ENCODE assay signal across 8 cellular contexts in genomic region chr2:196167666-196168065, GRCh38. TPM values are rescaled to one million over a fixed set of nuclear protein-coding genes. Genes with fewer than 3 reads are reported as not detected.
DNase-seq lines count a peak whose midpoint lies in the region; ATAC-seq and TF ChIP-seq lines count a peak whose summit lies in the region.

No MANE protein-coding gene starts in this region.

- peaks cover 36% of the 10 kb centered on the region for H3K4me1 Mint-ChIP-seq in activated T-cell treated with anti-CD3 and anti-CD28 coated beads, Interleukin-2, amount 50 U/mL, for 4 hours (ENCODE audit: low read depth)
- peaks cover 37% of the 10 kb centered on the region for H3K4me1 Mint-ChIP-seq in T-helper 17 cell

- H3K27ac Mint-ChIP-seq in T-helper 17 cell: peak overlapping the region; percentile 100

- TF ChIP-seq CTCF in fibroblast of the aortic adventitia (IDR thresholded peaks at IDR 0.05; ENCODE audit: insufficient read depth, low read length): no peak
- no peak for TF ChIP-seq CTCF in thoracic aorta (IDR thresholded peaks at IDR 0.05)

- H3K9me3 Mint-ChIP-seq in activated T-cell treated with anti-CD3 and anti-CD28 coated beads, Interleukin-2, amount 50 U/mL, for 4 hours: no peaks in the 10 kb centered on the region

- peaks cover 28 to 35% of the 10 kb centered on the region in 2 donors for H3K4me1 ChIP-seq in thoracic aorta (ENCODE audit: control insufficient read depth in 1 of 2, low read depth in 2 of 2)

- DNase-seq in activated T-cell treated with anti-CD3 and anti-CD28 coated beads, Interleukin-2, amount 50 U/mL, for 4 hours: no peak
- DNase-seq in activated T-cell treated with anti-CD3 and anti-CD28 coated beads for 4 hours (no peak), T-helper 17 cell (no peak), fibroblast of the aortic adventitia (ENCODE audit: low read depth) (no peak), thoracic aorta (ENCODE audit: low spot score) (no peak), AG08395 (ENCODE audit: low spot score) (no peak), midbrain (lab: John Stamatoyannopoulos, UW) (no peak), GDM1 (lab: John Stamatoyannopoulos, UW) (no peak)

- no peak for ATAC-seq in activated T-cell treated with anti-CD3 and anti-CD28 coated beads, Interleukin-2, amount 50 U/mL, for 4 hours
- ATAC-seq in T-helper 17 cell (no peak), thoracic aorta (ENCODE audit: insufficient number of reproducible peaks, low FRiP score, low read depth) (no peak)

- no peak overlapping the region for H3K27ac ChIP-seq in thoracic aorta

- H3K27me3 Mint-ChIP-seq in activated T-cell treated with anti-CD3 and anti-CD28 coated beads, Interleukin-2, amount 50 U/mL, for 4 hours (ENCODE audit: low read depth): no peaks in the 10 kb centered on the region
- no peaks in the 10 kb centered on the region for H3K27me3 Mint-ChIP-seq in T-helper 17 cell

- peak overlapping the region; percentile 98 for H3K4me3 Mint-ChIP-seq in activated T-cell treated with anti-CD3 and anti-CD28 coated beads, Interleukin-2, amount 50 U/mL, for 4 hours
- H3K4me3 Mint-ChIP-seq in T-helper 17 cell: peak overlapping the region; percentile 93

- H3K36me3 ChIP-seq in thoracic aorta: no peaks in the 10 kb centered on the region

- peaks cover 44% of the 10 kb centered on the region for H3K36me3 Mint-ChIP-seq in activated T-cell treated with anti-CD3 and anti-CD28 coated beads, Interleukin-2, amount 50 U/mL, for 4 hours (ENCODE audit: insufficient read depth)
- H3K36me3 Mint-ChIP-seq in T-helper 17 cell (ENCODE audit: low read depth): peaks cover 29% of the 10 kb centered on the region

- H3K27me3 ChIP-seq in thoracic aorta (replicated peaks; ENCODE audit: insufficient read depth): no peaks in the 10 kb centered on the region

- H3K9me3 ChIP-seq in T-helper 17 cell (ENCODE audit: control insufficient read depth, low read length, poor library complexity, severe bottlenecking) (no peaks in the 10 kb centered on the region), thoracic aorta (no peaks in the 10 kb centered on the region)

- H3K4me3 ChIP-seq in fibroblast of the aortic adventitia (ENCODE audit: low read depth, low read length): peak overlapping the region; percentile 46
- H3K4me3 ChIP-seq in thoracic aorta: peak overlapping the region; percentile 95

RNA-seq across cellular contexts. Expression of gene STK17B, which starts 3.7 kb away (rescaled TPM):
- total RNA-seq in activated T-cell treated with anti-CD3 and anti-CD28 coated beads, Interleukin-2, amount 50 U/mL, for 4 hours: 100 to 1,000 TPM; 107 to 166 (median 129) TPM
- total RNA-seq in T-helper 17 cell (100 to 1,000 TPM; 417 to 460 TPM), fibroblast of the aortic adventitia (ENCODE audit: low replicate concordance) (50.5 and 114 TPM in 2 replicates), thoracic aorta (10 to 100 TPM; 40.2 to 47.6 TPM)
